10 cellular contexts compared by ENCODE assay signal in the genomic region with DNA sequence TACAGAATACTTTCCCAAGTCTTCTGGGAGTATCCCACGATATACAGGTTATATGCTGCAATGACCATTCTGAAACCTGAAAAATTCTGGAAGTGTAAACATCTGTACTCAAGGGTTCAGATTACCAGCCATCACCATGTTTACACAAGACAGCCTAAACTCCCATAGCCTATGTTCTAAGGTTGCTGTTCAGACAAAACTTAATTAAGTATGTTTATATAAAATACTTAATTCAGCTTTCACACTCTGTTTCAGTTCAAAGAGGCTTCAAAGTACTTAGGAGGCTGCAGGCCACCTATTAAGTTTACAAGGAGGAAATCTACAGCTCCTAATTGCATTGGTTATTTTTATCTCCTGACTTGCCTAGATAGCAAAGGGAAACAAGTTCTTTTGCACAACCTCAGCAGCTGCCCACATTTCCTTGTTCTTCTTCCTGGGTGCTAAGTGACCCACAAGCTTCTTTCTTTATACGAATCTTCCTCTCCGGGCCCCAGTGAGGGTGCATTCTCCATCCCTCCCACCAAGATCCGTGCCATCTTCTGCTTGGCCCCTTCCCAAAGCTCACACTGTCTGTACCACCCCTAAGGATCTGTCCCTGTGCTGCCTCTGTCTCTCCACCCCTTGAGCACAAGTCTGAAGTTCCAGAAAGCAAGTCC. TPM values are rescaled to one million over a fixed set of nuclear protein-coding genes. Genes with fewer than 3 reads are reported as not detected.
A peak's percentile ranks its signal among the peaks of the same experiment; 100 is the strongest.
DNase-seq lines count a peak whose midpoint lies in the region; ATAC-seq and TF ChIP-seq lines count a peak whose summit lies in the region.
"Had no signal": no experiment of that assay in that cellular context is flagged by ENCODE, and none has a peak within 500 bp of the region (broad histone marks: within the 10 kb centered on the region; RNA-seq: fewer than 3 reads in every experiment).

No MANE protein-coding gene starts in this region.

- peaks cover 55% of the 10 kb centered on the region for H3K4me1 Mint-ChIP-seq in activated naive CD8-positive, alpha-beta T cell (ENCODE audit: low read depth)

- BruUV-seq in HCT116 (replicated peaks; lab: Mats Ljungman, UMichigan): no TSS peak

- H3K4me3 ChIP-seq in AG09309 (ENCODE audit: control insufficient read depth, low read depth, low read length): peak overlapping the region; percentile 13
- H3K4me3 ChIP-seq in HCT116 (replicated peaks in 1 of 2; ENCODE audit: low read depth in 1 of 2, low read length in 2 of 2): peak overlapping the region in 1 of 2 experiments; percentile 91; a peak in 2 of 4 replicates

- H3K9me3 ChIP-seq in HCT116 (ENCODE audit: control insufficient read depth in 1 of 2, insufficient read depth in 1 of 2, low read depth in 1 of 2, low read length in 2 of 2): no peaks in the 10 kb centered on the region
- H3K9me3 ChIP-seq: testis had no signal

- no peak overlapping the region for H3K27ac ChIP-seq in HCT116 (ENCODE audit: low read depth, low read length)
- H3K27ac ChIP-seq: testis had no signal

- H4K20me1 ChIP-seq in HCT116 (ENCODE audit: insufficient read depth): no peaks in the 10 kb centered on the region

- H3K4me1 ChIP-seq in HCT116 (ENCODE audit: control insufficient read depth in 1 of 2, insufficient read depth in 2 of 2, low read length in 2 of 2): peaks cover 6 to 14% of the 10 kb centered on the region in 2 experiments; a peak in 3 of 4 replicates

- H3K4me2 ChIP-seq in HCT116 (ENCODE audit: low read length): peak overlapping the region; percentile 100

- H3K79me2 ChIP-seq in HCT116 (ENCODE audit: insufficient read depth, low read length): peaks cover 70% of the 10 kb centered on the region

- H3K27me3 ChIP-seq in HCT116 (ENCODE audit: insufficient read depth, low read length): no peaks in the 10 kb centered on the region
- H3K27me3 ChIP-seq: testis had no signal

- no peaks in the 10 kb centered on the region for H3K9me3 Mint-ChIP-seq in activated naive CD8-positive, alpha-beta T cell (ENCODE audit: low read depth)

- CTCF ChIA-PET in HCT116 (lab: Charles Lee): no interaction called here

- no peak for TF ChIP-seq RAD21 in HCT116 (IDR thresholded peaks at IDR 0.05; ENCODE audit: low read depth)

- no peak for DNase-seq in AG09309 (ENCODE audit: low read depth)
- no peak for DNase-seq in HCT116 (ENCODE audit: low read depth, low spot score)
- peak; percentile 20 for DNase-seq in mesenteric fat pad (ENCODE audit: low spot score)
- DNase-seq in UCSD-AML1 (lab: John Stamatoyannopoulos, UW; ENCODE audit: unreplicated experiment): no peak
- no peak for DNase-seq in GM03348 (ENCODE audit: low spot score)
- no peak for DNase-seq in NCI-H1694 treated with DMSO at 0.1 percent for 48 hours (lab: John Stamatoyannopoulos, UW)
- DNase-seq: mesendoderm, testis had no signal

- RAD21 ChIA-PET in HCT116 (lab: Charles Lee; ENCODE audit: low non-redundant PET in 1 of 2, low total read pairs in 2 of 2, uncharacterized antibody in 2 of 2, unreplicated experiment in 2 of 2): no interaction called here

- intact Hi-C loops in HCT116 (cut with micrococcal nuclease): no loop called here

- peak overlapping the region; percentile 98 for H3K4me3 Mint-ChIP-seq in activated naive CD8-positive, alpha-beta T cell

- H3K9ac ChIP-seq in HCT116 (ENCODE audit: low read length): no peak overlapping the region

- peak overlapping the region; percentile 98 for H3K27ac Mint-ChIP-seq in activated naive CD8-positive, alpha-beta T cell

- POLR2A ChIA-PET in HCT116 (lab: Charles Lee): no interaction called here

- H3K27me3 Mint-ChIP-seq in activated naive CD8-positive, alpha-beta T cell: no peaks in the 10 kb centered on the region

- TF ChIP-seq CTCF in AG09309 (IDR thresholded peaks at IDR 0.05; ENCODE audit: control insufficient read depth, insufficient read depth, low read depth, low read length, missing control alignments) (no peak), HCT116 (IDR thresholded peaks at IDR 0.05 in 2 of 3, conservative IDR thresholded peaks at IDR 0.05 in 1 of 3; ENCODE audit: borderline replicate concordance in 1 of 3, insufficient read depth in 1 of 3, low read depth in 2 of 3, low read length in 2 of 3) (no peak)

- ATAC-seq in HCT116: no peak
- no peak for ATAC-seq in HG03520 (IDR thresholded peaks at IDR 0.05; ENCODE audit: unreplicated experiment)

- H2AFZ ChIP-seq in HCT116 (ENCODE audit: low read depth, low read length, poor library complexity, severe bottlenecking): no peak overlapping the region

- no peak for TF ChIP-seq POLR2A in HCT116 (IDR thresholded peaks at IDR 0.05; ENCODE audit: borderline replicate concordance, extremely low read depth, insufficient read depth, insufficient read length)

- no peaks in the 10 kb centered on the region for H3K36me3 ChIP-seq in HCT116 (ENCODE audit: control insufficient read depth in 1 of 2, insufficient read depth in 2 of 2, low read length in 2 of 2)

- H3K36me3 Mint-ChIP-seq in activated naive CD8-positive, alpha-beta T cell: no peaks in the 10 kb centered on the region

- no peaks in the 10 kb centered on the region for H3K9me2 ChIP-seq in HCT116 (ENCODE audit: insufficient read depth)

TF ChIP-seq in HCT116, 20 proteins besides CTCF, POLR2A, EP300 and RAD21:
- TF ChIP-seq, protein P1, sequence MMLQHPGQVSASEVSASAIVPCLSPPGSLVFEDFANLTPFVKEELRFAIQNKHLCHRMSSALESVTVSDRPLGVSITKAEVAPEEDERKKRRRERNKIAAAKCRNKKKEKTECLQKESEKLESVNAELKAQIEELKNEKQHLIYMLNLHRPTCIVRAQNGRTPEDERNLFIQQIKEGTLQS (IDR thresholded peaks at IDR 0.05): no peak
- TF ChIP-seq ELF1 (IDR thresholded peaks at IDR 0.05; ENCODE audit: borderline replicate concordance, low read depth) (no peak), SIN3A (IDR thresholded peaks at IDR 0.05; ENCODE audit: low read depth) (no peak)

RNA-seq across cellular contexts. Expression of gene GAK, which starts 2.0 kb away (rescaled TPM):
- total RNA-seq in HCT116 (2021; ENCODE audit: unreplicated experiment): 123 TPM
- polyA plus RNA-seq in HCT116 (2012): 69.3 and 74.1 TPM in 2 replicates
- 91.3 TPM for total RNA-seq in mesenteric fat pad

RNA-seq across cellular contexts. Expression of gene TMEM175, which starts 2.2 kb away (rescaled TPM):
- 17.5 TPM for total RNA-seq in HCT116 (2021; ENCODE audit: unreplicated experiment)
- 19.1 and 21.9 TPM in 2 replicates for polyA plus RNA-seq in HCT116 (2012)
- 27.7 TPM for total RNA-seq in mesenteric fat pad

RNA-seq across cellular contexts. Expression of gene DGKQ, which starts 43.3 kb away (rescaled TPM):
- total RNA-seq in HCT116 (2021; ENCODE audit: unreplicated experiment): 22.0 TPM
- polyA plus RNA-seq in HCT116 (2012): 17.8 and 20.2 TPM in 2 replicates
- 10.1 TPM for total RNA-seq in mesenteric fat pad

RNA-seq across cellular contexts. Expression of gene IDUA, which starts 56.7 kb away (rescaled TPM):
- total RNA-seq in HCT116 (2021; ENCODE audit: unreplicated experiment): 28.2 TPM
- 22.3 and 26.0 TPM in 2 replicates for polyA plus RNA-seq in HCT116 (2012)
- 34.7 TPM for total RNA-seq in mesenteric fat pad
